ENCODE assay signal across 18 cellular contexts in genomic region chr17:64428406-64428805, GRCh38. TPM values are rescaled to one million over a fixed set of nuclear protein-coding genes. Genes with fewer than 3 reads are reported as not detected.
DNase-seq lines count a peak whose midpoint lies in the region; ATAC-seq and TF ChIP-seq lines count a peak whose summit lies in the region.
"Had no signal": no experiment of that assay in that cellular context is flagged by ENCODE, and none has a peak within 500 bp of the region (broad histone marks: within the 10 kb centered on the region; RNA-seq: fewer than 3 reads in every experiment).

No MANE protein-coding gene starts in this region.

- no peaks in the 10 kb centered on the region for H3K9me2 ChIP-seq in GM23338 (ENCODE audit: insufficient read depth)

- H2AFZ ChIP-seq in GM23338 = no peak overlapping the region
- no peak overlapping the region for H2AFZ ChIP-seq in trophoblast cell (ENCODE audit: insufficient read depth, low read length, poor library complexity)

- H3K4me3 Mint-ChIP-seq in GM23338 = no peak overlapping the region
- H3K4me3 Mint-ChIP-seq: B cell; CD4-positive, alpha-beta T cell; CD8-positive, alpha-beta T cell had no signal

- H3K27me3 ChIP-seq in GM23338 (ENCODE audit: insufficient read depth) = no peaks in the 10 kb centered on the region
- H3K27me3 ChIP-seq in HUES6 (ENCODE audit: control insufficient read depth, insufficient read depth, low read length) = no peaks in the 10 kb centered on the region
- H3K27me3 ChIP-seq in trophoblast cell (ENCODE audit: insufficient read depth, low read length) = no peaks in the 10 kb centered on the region
- H3K27me3 ChIP-seq: BLaER1 treated with 17β-estradiol and CSF1 and Interleukin-3, amounts not matched to agents 10 nM and 100 nM had no signal

- no peak overlapping the region for H3K4me3 ChIP-seq in GM23338
- no peak overlapping the region for H3K4me3 ChIP-seq in HUES6 (ENCODE audit: low read depth, low read length)
- no peak overlapping the region for H3K4me3 ChIP-seq in trophoblast cell (ENCODE audit: low read depth, low read length)
- H3K4me3 ChIP-seq: A549; BLaER1 treated with 17β-estradiol and CSF1 and Interleukin-3, amounts not matched to agents 10 nM and 100 nM had no signal

- TF ChIP-seq CTCF in GM23338 (conservative IDR thresholded peaks at IDR 0.05; ENCODE audit: low read depth in 2 of 2) = no peak

- WGBS in trophoblast cell (ENCODE audit: extremely low coverage, insufficient coverage, insufficient read length) = no CpG with 5 or more reads among the region's 1 CpG

- H3K4me1 ChIP-seq in GM23338 (ENCODE audit: insufficient read depth) = peaks cover 5% of the 10 kb centered on the region; the same call in 1 of the 2 replicates
- H3K4me1 ChIP-seq in HUES6 (ENCODE audit: control insufficient read depth, insufficient read depth, low read length) = peaks cover 21% of the 10 kb centered on the region; the same call in 1 of the 2 replicates
- no peaks in the 10 kb centered on the region for H3K4me1 ChIP-seq in trophoblast cell (ENCODE audit: control insufficient read depth in 1 of 2, insufficient read depth in 2 of 2, low read length in 2 of 2)
- H3K4me1 ChIP-seq: A549, Caco-2 had no signal

- peaks cover 7% of the 10 kb centered on the region; the same call in 2 of the 3 replicates for H3K36me3 Mint-ChIP-seq in GM23338 (ENCODE audit: low read depth)
- H3K36me3 Mint-ChIP-seq: CD8-positive, alpha-beta T cell had no signal

- no peak overlapping the region for H2BK5ac ChIP-seq in trophoblast cell (ENCODE audit: low read depth, low read length, poor library complexity)

- no peak overlapping the region for H3K4ac ChIP-seq in trophoblast cell (ENCODE audit: low read depth, low read length)

- no peak overlapping the region for H3K27ac ChIP-seq in GM23338 (ENCODE audit: low read depth)
- peak overlapping the region; percentile 90; the same call in 1 of the 2 replicates for H3K27ac ChIP-seq in HUES6 (ENCODE audit: low read depth, low read length)
- no peak overlapping the region for H3K27ac ChIP-seq in trophoblast cell (ENCODE audit: low read depth, low read length)
- H3K27ac ChIP-seq: 22Rv1; A549; BLaER1 treated with 17β-estradiol and CSF1 and Interleukin-3, amounts not matched to agents 10 nM and 100 nM; C4-2B had no signal

- H3F3A ChIP-seq in GM23338 (replicated peaks; ENCODE audit: low read depth) = no peaks in the 10 kb centered on the region

- H3K18ac ChIP-seq in trophoblast cell (ENCODE audit: low read length) = no peak overlapping the region

- H3K79me2 ChIP-seq in GM23338 (replicated peaks; ENCODE audit: insufficient read depth) = no peaks in the 10 kb centered on the region
- no peaks in the 10 kb centered on the region for H3K79me2 ChIP-seq in trophoblast cell (ENCODE audit: control insufficient read depth, insufficient read depth, low read length, poor library complexity)

- no peak overlapping the region for H4K91ac ChIP-seq in trophoblast cell (ENCODE audit: low read depth, low read length)

- no peak overlapping the region for H2AK5ac ChIP-seq in trophoblast cell (ENCODE audit: low read length)

- peaks cover 7% of the 10 kb centered on the region for H3K27me3 Mint-ChIP-seq in GM23338 (ENCODE audit: insufficient read depth, low read depth, poor library complexity)
- H3K27me3 Mint-ChIP-seq: B cell; CD4-positive, alpha-beta T cell had no signal

- H3K4me1 Mint-ChIP-seq in GM23338 = peaks cover 66% of the 10 kb centered on the region
- H3K4me1 Mint-ChIP-seq: B cell had no signal

- H3K79me1 ChIP-seq in trophoblast cell (ENCODE audit: low read length) = no peaks in the 10 kb centered on the region

- no peak overlapping the region for H3K14ac ChIP-seq in trophoblast cell (ENCODE audit: low read length)

- no peak overlapping the region for H4K12ac ChIP-seq in trophoblast cell (ENCODE audit: low read depth, low read length)

- H3K9me3 Mint-ChIP-seq in GM23338 = peaks cover 15% of the 10 kb centered on the region; the same call in 2 of the 3 replicates
- H3K9me3 Mint-ChIP-seq: CD4-positive, alpha-beta T cell; CD8-positive, alpha-beta T cell had no signal

- no peak overlapping the region for H3K23ac ChIP-seq in trophoblast cell (ENCODE audit: low read length)

- H3K4me2 ChIP-seq in GM23338 (no peak overlapping the region), trophoblast cell (ENCODE audit: low read length) (no peak overlapping the region)
- H3K4me2 ChIP-seq: A549 had no signal

- ATAC-seq in GM23338 = peak; percentile 21
- no peak for ATAC-seq in HG02973 (IDR thresholded peaks at IDR 0.05; ENCODE audit: unreplicated experiment)
- ATAC-seq: A549; CD8-positive, alpha-beta T cell had no signal

- H4K8ac ChIP-seq in trophoblast cell (ENCODE audit: low read depth, low read length) = no peak overlapping the region

- no peak overlapping the region for H2BK12ac ChIP-seq in trophoblast cell (ENCODE audit: low read length)

- DNase-seq in GM23338 (ENCODE audit: low spot score) = no peak
- DNase-seq in trophoblast cell = peak; percentile 79 to 87
- DNase-seq in NCI-H446 treated with DMSO at 0.1 percent for 48 hours (lab: John Stamatoyannopoulos, UW) = no peak
- DNase-seq: AML-193; Caco-2; Calu3; CD4-positive, alpha-beta T cell; CD8-positive, alpha-beta T cell; DMS79 treated with DMSO at 0.1 percent for 48 hours; GF-D8 had no signal

- H3K36me3 ChIP-seq in GM23338 (ENCODE audit: insufficient read depth) (peaks cover 13% of the 10 kb centered on the region; the same call in 1 of the 2 replicates), HUES6 (ENCODE audit: control insufficient read depth, insufficient read depth, low read length) (no peaks in the 10 kb centered on the region), trophoblast cell (ENCODE audit: control insufficient read depth in 1 of 2, insufficient read depth in 2 of 2, low read length in 2 of 2) (no peaks in the 10 kb centered on the region)

- peak overlapping the region; percentile 54; the same call in 1 of the 2 replicates for H3K27ac Mint-ChIP-seq in GM23338
- H3K27ac Mint-ChIP-seq: B cell; CD4-positive, alpha-beta T cell; CD8-positive, alpha-beta T cell had no signal

- H4K20me1 ChIP-seq in GM23338 (replicated peaks; ENCODE audit: insufficient read depth) = no peaks in the 10 kb centered on the region
- H4K20me1 ChIP-seq: BLaER1 treated with 17β-estradiol and CSF1 and Interleukin-3, amounts not matched to agents 10 nM and 100 nM had no signal

- H2BK120ac ChIP-seq in trophoblast cell (ENCODE audit: insufficient read depth, low read length, poor library complexity) = no peak overlapping the region

- peaks cover 9% of the 10 kb centered on the region for H3K9me3 ChIP-seq in HUES6 (ENCODE audit: control insufficient read depth, insufficient read depth, low read depth, low read length)
- H3K9me3 ChIP-seq in trophoblast cell (ENCODE audit: insufficient read depth, low read depth, low read length) = no peaks in the 10 kb centered on the region
- H3K9me3 ChIP-seq: A549, Caco-2 had no signal

- H3K9ac ChIP-seq in HUES6 (ENCODE audit: low read length) (no peak overlapping the region), trophoblast cell (ENCODE audit: low read length) (no peak overlapping the region)

TF ChIP-seq in GM23338, 12 proteins besides CTCF, POLR2A, EP300 and RAD21 (continues in another document):
- TF ChIP-seq ZNF331 (CRISPR knock-in tag; IDR thresholded peaks at IDR 0.05; ENCODE audit: low read depth) (no peak), STAT1 (IDR thresholded peaks at IDR 0.05; ENCODE audit: unreplicated experiment) (no peak), REST (IDR thresholded peaks at IDR 0.05; ENCODE audit: unreplicated experiment) (no peak), EZH2phosphoT487 (IDR thresholded peaks at IDR 0.05; ENCODE audit: unreplicated experiment) (no peak), JUNB (IDR thresholded peaks at IDR 0.05; ENCODE audit: unreplicated experiment) (no peak), NANOG (IDR thresholded peaks at IDR 0.05; ENCODE audit: borderline replicate concordance) (no peak), POLR2AphosphoS5 (IDR thresholded peaks at IDR 0.05; ENCODE audit: low read depth) (no peak), ETS1 (IDR thresholded peaks at IDR 0.05) (no peak)

RNA-seq across cellular contexts. Expression of gene MILR1, which starts 20.5 kb away (rescaled TPM):
- total RNA-seq in GM23338 (2014; rRNA removed; shearing (Covaris generic)) = not detected in 2 replicates
- 0.39 TPM in 1 of 2 replicates, not detected in the other for polyA plus RNA-seq in GM23338 (2016; fragmentation: Nextera tagmentation; extraction: Ambion mirVana)
- polyA plus RNA-seq in trophoblast cell (2013) = 0.18 and 0.29 TPM in 2 replicates
- total RNA-seq: Caco-2; CD8-positive, alpha-beta T cell had no signal

RNA-seq across cellular contexts. Expression of gene PECAM1, which starts 37.7 kb away (rescaled TPM):
- total RNA-seq in GM23338 (2014; rRNA removed; shearing (Covaris generic)) = 0.04 TPM in 1 of 2 replicates, not detected in the other
- not detected in 2 replicates for polyA plus RNA-seq in GM23338 (2016; fragmentation: Nextera tagmentation; extraction: Ambion mirVana)
- polyA plus RNA-seq in trophoblast cell (2013) = 0.04 and 0.07 TPM in 2 replicates
- total RNA-seq: A172, Calu3 had no signal

Comparison
In these comparisons a context has a peak if more than half of its experiments do, and no peak if none do; other contexts are left out.
1. DNase-seq: peak in trophoblast cell (2 of 2); none in GM23338 (single experiment) and NCI-H446 treated with DMSO at 0.1 percent for 48 hours (single experiment).